In genomic region chrX:148874621-148875020, GRCh38 we compare ENCODE assay signal across 15 cellular contexts.
"Had no signal": no experiment of that assay in that cellular context is flagged by ENCODE, and none has a peak within 500 bp of the region (broad histone marks: within the 10 kb centered on the region; RNA-seq: fewer than 3 reads in every experiment).

No MANE protein-coding gene starts in this region.

- H3K9me3 ChIP-seq: adrenal gland, mucosa of descending colon, neutrophil, transverse colon had no signal

- H3K27me3 ChIP-seq: adrenal gland, foreskin keratinocyte, neutrophil, transverse colon had no signal

- H3K36me3 ChIP-seq: adrenal gland, neutrophil, transverse colon, WERI-Rb-1 had no signal

- DNase-seq: activated CD4-positive, alpha-beta T cell treated with anti-CD3 and anti-CD28 coated beads for 36 hours; activated CD8-positive, alpha-beta T cell treated with anti-CD3 and anti-CD28 coated beads, Interleukin-2, amount 10 ng/mL, durations not matched to agents 7 days and 5 days; activated naive CD4-positive, alpha-beta T cell treated with anti-CD3 and anti-CD28 coated beads, Interleukin-2, amount 10 ng/mL, durations not matched to agents 7 days and 5 days; adrenal gland; effector memory CD8-positive, alpha-beta T cell; foreskin keratinocyte; left colon; mucosa of descending colon; naive thymus-derived CD8-positive, alpha-beta T cell; posterior cingulate gyrus; T-helper 1 cell; transverse colon; WERI-Rb-1 had no signal

- H3K4me3 ChIP-seq: adrenal gland, mucosa of descending colon, smooth muscle cell, transverse colon had no signal

- ATAC-seq: activated CD4-positive, alpha-beta T cell treated with anti-CD3 and anti-CD28 coated beads for 36 hours; activated CD8-positive, alpha-beta T cell treated with anti-CD3 and anti-CD28 coated beads, Interleukin-2, amount 10 ng/mL, durations not matched to agents 7 days and 5 days; effector memory CD8-positive, alpha-beta T cell; foreskin keratinocyte; left colon; mucosa of descending colon; naive thymus-derived CD8-positive, alpha-beta T cell had no signal
